ENCODE assay signal across 17 cellular contexts in the genomic region with DNA sequence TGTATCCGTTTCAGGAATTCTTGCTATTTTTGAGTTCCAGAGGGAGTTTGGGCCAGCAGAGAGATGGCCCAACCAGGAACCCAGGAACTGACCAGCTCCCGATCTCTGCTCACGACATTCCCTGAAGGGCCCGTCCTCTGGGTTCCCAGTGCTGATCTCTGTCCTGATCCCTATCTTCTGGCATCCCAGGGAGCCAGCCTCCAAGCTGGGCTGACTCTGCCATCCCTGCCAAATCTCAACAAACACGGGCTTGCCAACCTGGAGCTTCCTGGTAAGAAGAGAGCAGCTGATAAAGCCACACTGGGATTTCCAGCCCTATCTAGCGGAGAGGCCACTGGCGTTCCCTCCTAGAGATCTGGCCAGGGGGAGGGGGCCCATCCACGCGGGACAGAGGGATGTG. TPM values are rescaled to one million over a fixed set of nuclear protein-coding genes. Genes with fewer than 3 reads are reported as not detected.
DNase-seq lines count a peak whose midpoint lies in the region; ATAC-seq and TF ChIP-seq lines count a peak whose summit lies in the region.
"Had no signal": no experiment of that assay in that cellular context is flagged by ENCODE, and none has a peak within 500 bp of the region (broad histone marks: within the 10 kb centered on the region; RNA-seq: fewer than 3 reads in every experiment).

No MANE protein-coding gene starts in this region.

- H3K4me3 Mint-ChIP-seq in Calu3 (ENCODE audit: low read depth, unreplicated experiment) (no peak overlapping the region), WTC11 (no peak overlapping the region), endothelial cell (ENCODE audit: unreplicated experiment) (peak overlapping the region; percentile 28)
- H3K4me3 Mint-ChIP-seq: GM23338 had no signal

- no TSS peak for BruUV-seq in Calu3 (replicated peaks; lab: Mats Ljungman, UMichigan)

- H3K9me3 Mint-ChIP-seq in Calu3 (ENCODE audit: low read depth, unreplicated experiment) (no peaks in the 10 kb centered on the region), WTC11 (no peaks in the 10 kb centered on the region), endothelial cell (ENCODE audit: unreplicated experiment) (no peaks in the 10 kb centered on the region)
- H3K9me3 Mint-ChIP-seq: GM23338 had no signal

- H3K27me3 Mint-ChIP-seq in Calu3 (ENCODE audit: unreplicated experiment) (no peaks in the 10 kb centered on the region), WTC11 (ENCODE audit: low read depth) (no peaks in the 10 kb centered on the region), endothelial cell (ENCODE audit: unreplicated experiment) (no peaks in the 10 kb centered on the region)

- no peak for TF ChIP-seq CTCF in Calu3 (IDR thresholded peaks at IDR 0.05; ENCODE audit: unreplicated experiment)
- no peak for TF ChIP-seq CTCF in WTC11 (IDR thresholded peaks at IDR 0.05)
- TF ChIP-seq CTCF in endothelial cell (IDR thresholded peaks at IDR 0.05; ENCODE audit: unreplicated experiment): no peak

- no peaks in the 10 kb centered on the region for H3K36me3 ChIP-seq in SJCRH30

- POLR2A ChIA-PET in WTC11 (lab: Charles Lee): no interaction called here

- ATAC-seq in WTC11: no peak
- no peak for ATAC-seq in GM19035 (IDR thresholded peaks at IDR 0.05; ENCODE audit: unreplicated experiment)
- ATAC-seq: GM23338 had no signal

- CTCF ChIA-PET in Calu3 (lab: Charles Lee) (no interaction called here), WTC11 (lab: Charles Lee) (interaction anchor here (1.5 kb wide), 1 partner anchor 14 kb away, joined by 3 read pairs; no protein-coding TSS in a partner anchor)

- intact Hi-C loops in Calu3 (cut with micrococcal nuclease; ENCODE audit: unreplicated experiment): no loop called here

- H3K4me1 ChIP-seq in SJCRH30: no peaks in the 10 kb centered on the region
- H3K4me1 ChIP-seq: Caco-2 had no signal

- H3K4me1 Mint-ChIP-seq in Calu3 (ENCODE audit: low read depth, unreplicated experiment): peaks cover 36% of the 10 kb centered on the region
- peaks cover 24% of the 10 kb centered on the region for H3K4me1 Mint-ChIP-seq in WTC11
- H3K4me1 Mint-ChIP-seq in endothelial cell (ENCODE audit: unreplicated experiment): peaks cover 13% of the 10 kb centered on the region

- H3K27ac Mint-ChIP-seq in Calu3 (ENCODE audit: unreplicated experiment): peak overlapping the region; percentile 69
- peak overlapping the region; percentile 94 for H3K27ac Mint-ChIP-seq in WTC11
- peak overlapping the region; percentile 43 for H3K27ac Mint-ChIP-seq in endothelial cell (ENCODE audit: unreplicated experiment)
- H3K27ac Mint-ChIP-seq: GM23338 had no signal

- H3K27ac ChIP-seq in SJCRH30: no peak overlapping the region
- H3K27ac ChIP-seq: HL-60 had no signal

- H3K27me3 ChIP-seq in SJCRH30: no peaks in the 10 kb centered on the region

- no peaks in the 10 kb centered on the region for H3K9me3 ChIP-seq in SJCRH30 (replicated peaks)
- H3K9me3 ChIP-seq: Caco-2 had no signal

- no peak overlapping the region for H3K4me3 ChIP-seq in SJCRH30
- H3K4me3 ChIP-seq: GM23338 had no signal

- H3K36me3 Mint-ChIP-seq in Calu3 (ENCODE audit: insufficient read depth, unreplicated experiment): peaks cover 99% of the 10 kb centered on the region
- peaks cover 63% of the 10 kb centered on the region for H3K36me3 Mint-ChIP-seq in WTC11
- H3K36me3 Mint-ChIP-seq in endothelial cell (ENCODE audit: low read depth, unreplicated experiment): peaks cover 41% of the 10 kb centered on the region

- no peak for DNase-seq in Calu3
- DNase-seq in WTC11 (ENCODE audit: low spot score): no peak
- DNase-seq in endothelial cell (ENCODE audit: low spot score): no peak
- DNase-seq in pons (ENCODE audit: low spot score): peak; percentile 17
- no peak for DNase-seq in NCI-H510A treated with DMSO at 0.1 percent for 48 hours (lab: John Stamatoyannopoulos, UW)
- no peak for DNase-seq in SJCRH30
- no peak for DNase-seq in HuH-7 (ENCODE audit: low spot score)
- DNase-seq: AML-193, Caco-2, DND-41, GF-D8, KBM-7, NCI-H1092, NCI-H2107 had no signal

TF ChIP-seq in WTC11, 78 proteins besides CTCF, POLR2A, EP300 and RAD21:
- no peak for TF ChIP-seq FOXP1 (CRISPR knock-in tag; IDR thresholded peaks at IDR 0.05; ENCODE audit: borderline replicate concordance)
- no peak for TF ChIP-seq JUN (CRISPR knock-in tag; IDR thresholded peaks at IDR 0.05)
- no peak for TF ChIP-seq MYBL2 (CRISPR knock-in tag; IDR thresholded peaks at IDR 0.05)
- TF ChIP-seq, protein P1, sequence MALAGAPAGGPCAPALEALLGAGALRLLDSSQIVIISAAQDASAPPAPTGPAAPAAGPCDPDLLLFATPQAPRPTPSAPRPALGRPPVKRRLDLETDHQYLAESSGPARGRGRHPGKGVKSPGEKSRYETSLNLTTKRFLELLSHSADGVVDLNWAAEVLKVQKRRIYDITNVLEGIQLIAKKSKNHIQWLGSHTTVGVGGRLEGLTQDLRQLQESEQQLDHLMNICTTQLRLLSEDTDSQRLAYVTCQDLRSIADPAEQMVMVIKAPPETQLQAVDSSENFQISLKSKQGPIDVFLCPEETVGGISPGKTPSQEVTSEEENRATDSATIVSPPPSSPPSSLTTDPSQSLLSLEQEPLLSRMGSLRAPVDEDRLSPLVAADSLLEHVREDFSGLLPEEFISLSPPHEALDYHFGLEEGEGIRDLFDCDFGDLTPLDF (CRISPR knock-in tag; IDR thresholded peaks at IDR 0.05): no peak
- no peak for TF ChIP-seq FOXJ3 (CRISPR knock-in tag; IDR thresholded peaks at IDR 0.05; ENCODE audit: borderline replicate concordance)
- no peak for TF ChIP-seq TEAD4 (CRISPR knock-in tag; IDR thresholded peaks at IDR 0.05)
- TF ChIP-seq, protein P2, sequence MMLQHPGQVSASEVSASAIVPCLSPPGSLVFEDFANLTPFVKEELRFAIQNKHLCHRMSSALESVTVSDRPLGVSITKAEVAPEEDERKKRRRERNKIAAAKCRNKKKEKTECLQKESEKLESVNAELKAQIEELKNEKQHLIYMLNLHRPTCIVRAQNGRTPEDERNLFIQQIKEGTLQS (CRISPR knock-in tag; conservative IDR thresholded peaks at IDR 0.05): no peak

RNA-seq across cellular contexts. Expression of gene GPRC5B, which starts 16.2 kb away (rescaled TPM):
- total RNA-seq in Calu3 (2022): 276 and 294 TPM in 2 replicates
- 104 to 107 TPM (median 105 TPM) in 3 replicates for total RNA-seq in WTC11 (2021)
- total RNA-seq in endothelial cell (ENCODE audit: unreplicated experiment): 140 TPM
- 7.1 and 7.8 TPM in 2 replicates for total RNA-seq in SJCRH30 (2014; rRNA removed; shearing (Covaris generic))

Comparison
In these comparisons a context has a peak if more than half of its experiments do, and no peak if none do; other contexts are left out.
1. H3K27ac Mint-ChIP-seq: peak in every context shown above with its lines; median percentile 94 in WTC11; 69 in Calu3; 43 in endothelial cell.
2. RNA of gene GPRC5B, which starts 16.2 kb away (total RNA-seq): 276 to 294 TPM in Calu3, 140 TPM in endothelial cell (single experiment) and 104 to 107 TPM in WTC11; 7.1 to 7.8 TPM in SJCRH30; every median in the first group is over 10 times any median in the second.